ENCODE assay signal across 26 cellular contexts in the genomic region with DNA sequence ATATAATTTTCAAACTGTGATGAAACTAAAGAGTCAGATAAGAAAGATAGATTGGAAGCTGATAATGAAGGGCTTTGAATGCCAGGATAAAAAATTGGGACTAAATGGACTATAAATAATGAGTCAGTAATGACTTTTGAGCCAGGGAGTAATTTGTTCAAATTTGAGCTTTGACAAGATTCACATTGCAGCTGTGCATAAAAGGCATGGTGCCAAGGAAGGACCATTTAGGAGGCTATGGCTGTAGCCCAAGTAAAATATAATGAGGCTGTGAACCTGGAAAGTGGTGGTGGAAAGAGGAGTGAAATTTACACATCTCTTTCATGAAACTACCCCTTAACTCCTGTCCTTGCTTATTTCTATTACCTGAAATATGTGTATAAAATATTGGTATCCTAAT.
DNase-seq lines count a peak whose midpoint lies in the region; ATAC-seq and TF ChIP-seq lines count a peak whose summit lies in the region.
"Had no signal": no experiment of that assay in that cellular context is flagged by ENCODE, and none has a peak within 500 bp of the region (broad histone marks: within the 10 kb centered on the region; RNA-seq: fewer than 3 reads in every experiment).

No MANE protein-coding gene starts in this region.

- H3K27ac Mint-ChIP-seq in effector memory CD8-positive, alpha-beta T cell: no peak overlapping the region
- H3K27ac Mint-ChIP-seq: activated naive CD4-positive, alpha-beta T cell treated with anti-CD3 and anti-CD28 coated beads, Interleukin-2, amount 50 U/mL, for 24 hours; B cell; CD8-positive, alpha-beta T cell had no signal

- H3K9me3 Mint-ChIP-seq in effector memory CD8-positive, alpha-beta T cell: peaks cover 6 to 11% of the 10 kb centered on the region in 2 donors
- H3K9me3 Mint-ChIP-seq: activated naive CD4-positive, alpha-beta T cell treated with anti-CD3 and anti-CD28 coated beads, Interleukin-2, amount 50 U/mL, for 24 hours had no signal

- H3K36me3 Mint-ChIP-seq in effector memory CD8-positive, alpha-beta T cell (ENCODE audit: insufficient read depth): no peaks in the 10 kb centered on the region
- H3K36me3 Mint-ChIP-seq: activated naive CD4-positive, alpha-beta T cell treated with anti-CD3 and anti-CD28 coated beads, Interleukin-2, amount 50 U/mL, for 24 hours; CD8-positive, alpha-beta T cell had no signal

- H3K4me3 Mint-ChIP-seq in effector memory CD8-positive, alpha-beta T cell: no peak overlapping the region
- H3K4me3 Mint-ChIP-seq: activated naive CD4-positive, alpha-beta T cell treated with anti-CD3 and anti-CD28 coated beads, Interleukin-2, amount 50 U/mL, for 24 hours; B cell; CD8-positive, alpha-beta T cell had no signal

- POLR2A ChIA-PET in GM10248 (lab: Yijun Ruan, JAX): no interaction called here

- TF ChIP-seq CTCF in GM10248 (IDR thresholded peaks at IDR 0.05; ENCODE audit: control extremely low read depth, extremely low read depth, low read depth, missing control alignments): no peak

- intact Hi-C loops in left colon (cut with DNase I, micrococcal nuclease): no loop called here

- DNase-seq in DMS 273 (lab: John Stamatoyannopoulos, UW; ENCODE audit: unreplicated experiment) (peak; percentile 59), NCI-H1436 (lab: John Stamatoyannopoulos, UW) (peak; percentile 50), NCI-H446 (lab: John Stamatoyannopoulos, UW) (peak; percentile 91 to 96), astrocyte of the hippocampus (ENCODE audit: low read depth, low spot score) (peak; percentile 23), GM10248 (ENCODE audit: extremely low spot score) (no peak), left colon (no peak)
- DNase-seq in effector memory CD8-positive, alpha-beta T cell: no peak
- DNase-seq: activated CD4-positive, alpha-beta T cell treated with anti-CD3 and anti-CD28 coated beads, Interleukin-2, amount 50 U/mL, for 48 hours; amygdala; CD8-positive, alpha-beta T cell; colonic mucosa; DMS79; foreskin melanocyte; GF-D8; mucosa of descending colon; NCI-H2029; NCI-H524 treated with DMSO at 0.1 percent for 48 hours; ovary; retina; stimulated activated CD4-positive, alpha-beta T cell treated with anti-CD3 and anti-CD28 coated beads, Interleukin-1b, Interleukin-23, amount 100 ng/mL, for 48 hours; tibial artery had no signal

- CTCF ChIA-PET in GM10248 (lab: Yijun Ruan, JAX): no interaction called here

- H3K4me1 Mint-ChIP-seq in effector memory CD8-positive, alpha-beta T cell (ENCODE audit: low read depth in 2 of 2): no peaks in the 10 kb centered on the region
- H3K4me1 Mint-ChIP-seq: activated naive CD4-positive, alpha-beta T cell treated with anti-CD3 and anti-CD28 coated beads, Interleukin-2, amount 50 U/mL, for 24 hours; B cell had no signal

- no peak for ATAC-seq in effector memory CD8-positive, alpha-beta T cell (replicated peaks)
- ATAC-seq in left colon (no peak), GM21423 (IDR thresholded peaks at IDR 0.05; ENCODE audit: unreplicated experiment) (no peak)
- ATAC-seq: A549; CD8-positive, alpha-beta T cell; esophagus mucosa; mucosa of descending colon had no signal

- no peaks in the 10 kb centered on the region for H3K27me3 Mint-ChIP-seq in effector memory CD8-positive, alpha-beta T cell
- H3K27me3 Mint-ChIP-seq: activated naive CD4-positive, alpha-beta T cell treated with anti-CD3 and anti-CD28 coated beads, Interleukin-2, amount 50 U/mL, for 24 hours; B cell had no signal

Comparison
In these comparisons a context has a peak if more than half of its experiments do, and no peak if none do; other contexts are left out.
1. DNase-seq: peak in DMS 273 (single experiment), NCI-H1436 (single experiment), NCI-H446 (2 of 2) and astrocyte of the hippocampus (single experiment); none in effector memory CD8-positive, alpha-beta T cell (0 of 3), GM10248 (single experiment) and left colon (0 of 2).